In genomic region chr15:71155534-71155933, GRCh38 we compare ENCODE assay signal across 14 cellular contexts. TPM values are rescaled to one million over a fixed set of nuclear protein-coding genes. Genes with fewer than 3 reads are reported as not detected.
DNase-seq lines count a peak whose midpoint lies in the region; ATAC-seq and TF ChIP-seq lines count a peak whose summit lies in the region.
"Had no signal": no experiment of that assay in that cellular context is flagged by ENCODE, and none has a peak within 500 bp of the region (broad histone marks: within the 10 kb centered on the region; RNA-seq: fewer than 3 reads in every experiment).

No MANE protein-coding gene starts in this region.

- H2BK120ac ChIP-seq in IMR-90 (ENCODE audit: low read depth, low read length) = no peak overlapping the region

- H3K79me1 ChIP-seq in IMR-90 (ENCODE audit: low read depth in 1 of 2, low read length in 2 of 2) = peaks cover 2 to 35% of the 10 kb centered on the region in 2 experiments; a peak in 2 of 4 replicates

- no peak overlapping the region for H2BK15ac ChIP-seq in IMR-90 (ENCODE audit: low read depth, low read length)

- ATAC-seq in heart right ventricle (no peak), IMR-90 (ENCODE audit: low read depth) (no peak), left lobe of liver (peak; percentile 39), GM18517 (IDR thresholded peaks at IDR 0.05; ENCODE audit: unreplicated experiment) (no peak)
- ATAC-seq: GM23338, HCT116 had no signal

- no peak overlapping the region for H4K91ac ChIP-seq in IMR-90 (ENCODE audit: insufficient read depth, low read depth, low read length)

- BruUV-seq in IMR-90 (replicated peaks; lab: Mats Ljungman, UMichigan) = no TSS peak

- H3K36me3 ChIP-seq in heart right ventricle (peaks cover 0 to 14% (median 0%) of the 10 kb centered on the region in 9 donors), IMR-90 (ENCODE audit: control insufficient read depth, insufficient read depth, low read length) (peaks cover 23% of the 10 kb centered on the region)

- no peak overlapping the region for H3K18ac ChIP-seq in IMR-90 (ENCODE audit: low read depth, low read length)

- dilution Hi-C loops in IMR-90 (cut with HindIII; ENCODE audit: low sequenced_read_pairs, unreplicated experiment) = no loop called here

- intact Hi-C loops in heart right ventricle (cut with DNase I) = no loop called here
- intact Hi-C loops in cardiac septum (cut with DNase I) = no loop called here
- intact Hi-C loops in IMR-90 (cut with micrococcal nuclease) = no loop called here

- no peak overlapping the region for H3K14ac ChIP-seq in IMR-90 (replicated peaks; ENCODE audit: low read depth, low read length)

- no peaks in the 10 kb centered on the region for H3K9me3 ChIP-seq in heart right ventricle
- H3K9me3 ChIP-seq in IMR-90 (ENCODE audit: control insufficient read depth, insufficient read depth, low read length) = no peaks in the 10 kb centered on the region
- H3K9me3 ChIP-seq: Caco-2 had no signal

- TF ChIP-seq CTCF in heart right ventricle (IDR thresholded peaks at IDR 0.05) = no peak
- no peak for TF ChIP-seq CTCF in IMR-90 (conservative IDR thresholded peaks at IDR 0.05; ENCODE audit: low read depth, low read length)

- H3K23ac ChIP-seq in IMR-90 (ENCODE audit: low read depth, low read length) = no peak overlapping the region

- no peaks in the 10 kb centered on the region for H3K27me3 ChIP-seq in heart right ventricle
- H3K27me3 ChIP-seq in IMR-90 (ENCODE audit: control insufficient read depth, insufficient read depth, low read length) = no peaks in the 10 kb centered on the region

- H2AK9ac ChIP-seq in IMR-90 (replicated peaks; ENCODE audit: low read depth, low read length, poor library complexity) = peak overlapping the region; percentile 51

- H2AK5ac ChIP-seq in IMR-90 (ENCODE audit: low read depth, low read length) = no peak overlapping the region

- H3K9me1 ChIP-seq in IMR-90 (ENCODE audit: insufficient read depth, low read length) = peaks cover 17% of the 10 kb centered on the region

- no peak overlapping the region for H3K9ac ChIP-seq in IMR-90 (ENCODE audit: low read depth, low read length)

- H3K4me3 ChIP-seq in heart right ventricle (no peak overlapping the region), IMR-90 (ENCODE audit: insufficient read depth, low read depth, low read length) (no peak overlapping the region)
- H3K4me3 ChIP-seq: GM23338 had no signal

- H3K4me2 ChIP-seq in IMR-90 (ENCODE audit: low read depth, low read length) = no peak overlapping the region
- H3K4me2 ChIP-seq: GM23338 had no signal

- TF ChIP-seq RAD21 in IMR-90 (IDR thresholded peaks at IDR 0.05; ENCODE audit: low read length) = no peak

- no peak overlapping the region for H4K8ac ChIP-seq in IMR-90 (ENCODE audit: low read depth in 2 of 2, low read length in 2 of 2)

- no peak overlapping the region for H3K56ac ChIP-seq in IMR-90 (ENCODE audit: extremely low read depth, insufficient read depth, low read length)

- peaks cover 10% of the 10 kb centered on the region; the same call in 1 of the 2 replicates for H4K20me1 ChIP-seq in IMR-90 (ENCODE audit: insufficient read depth, low read length)

- TF ChIP-seq POLR2A in IMR-90 (IDR thresholded peaks at IDR 0.05; ENCODE audit: low read depth, low read length) = no peak

- no peak overlapping the region for H3K4ac ChIP-seq in IMR-90 (ENCODE audit: low read depth, low read length)

- H2BK20ac ChIP-seq in IMR-90 (ENCODE audit: low read depth, low read length) = no peak overlapping the region

- 56 to 77% methylated on average over 2 of the region's 2 CpGs for WGBS in heart right ventricle, 2 donors
- no CpG with 5 or more reads among the region's 2 CpGs for WGBS in IMR-90 (ENCODE audit: extremely low coverage in 2 of 2, insufficient read length in 1 of 2), 2 experiments

- H3K4me1 ChIP-seq in heart right ventricle = peaks cover 0 to 45% (median 19%) of the 10 kb centered on the region in 9 donors
- peaks cover 14% of the 10 kb centered on the region for H3K4me1 ChIP-seq in IMR-90 (ENCODE audit: control insufficient read depth, insufficient read depth, low read length)
- H3K4me1 ChIP-seq: Caco-2 had no signal

- H3K27ac ChIP-seq in heart right ventricle (peak overlapping the region in 7 of 10 donors; percentile 10 to 61 (median 46)), IMR-90 (ENCODE audit: insufficient read depth, low read length) (no peak overlapping the region)

- H2AFZ ChIP-seq in IMR-90 (replicated peaks; ENCODE audit: low read length, poor library complexity) = no peak overlapping the region
- H2AFZ ChIP-seq: GM23338 had no signal

- H2BK5ac ChIP-seq in IMR-90 (ENCODE audit: low read depth, low read length, poor library complexity, severe bottlenecking) = no peak overlapping the region

- POLR2A ChIA-PET in IMR-90 (lab: Charles Lee; ENCODE audit: unreplicated experiment) = no interaction called here

- in situ Hi-C loops in IMR-90 (cut with MboI; ENCODE audit: low sequenced_read_pairs) = no loop called here

- no peak overlapping the region for H4K5ac ChIP-seq in IMR-90 (ENCODE audit: low read depth, low read length)

- no peak for DNase-seq in heart right ventricle
- no peak for DNase-seq in cardiac septum (ENCODE audit: low spot score)
- DNase-seq in CMK (ENCODE audit: low read depth) = peak; percentile 14
- DNase-seq in IMR-90 = no peak
- no peak for DNase-seq in left lobe of liver (ENCODE audit: low spot score)
- DNase-seq: C1 segment of cervical spinal cord; Caco-2; CD4-positive, alpha-beta memory T cell; DMS153; DND-41; H9 had no signal

- CTCF ChIA-PET in IMR-90 (lab: Yijun Ruan, JAX) = no interaction called here

TF ChIP-seq in IMR-90, 13 proteins besides CTCF, POLR2A, EP300 and RAD21:
- no peak for TF ChIP-seq RFX5 (IDR thresholded peaks at IDR 0.05; ENCODE audit: low read depth, low read length)
- no peak for TF ChIP-seq MAZ (IDR thresholded peaks at IDR 0.05; ENCODE audit: borderline replicate concordance, low read depth, low read length)
- no peak for TF ChIP-seq USF2 (IDR thresholded peaks at IDR 0.05; ENCODE audit: low read depth, low read length)
- no peak for TF ChIP-seq FOS (IDR thresholded peaks at IDR 0.05; ENCODE audit: low read depth, low read length)
- no peak for TF ChIP-seq NFE2L2 (IDR thresholded peaks at IDR 0.05; ENCODE audit: low read depth, low read length)
- no peak for TF ChIP-seq MXI1 (IDR thresholded peaks at IDR 0.05; ENCODE audit: borderline replicate concordance, low read depth, low read length)
- no peak for TF ChIP-seq SMC3 (IDR thresholded peaks at IDR 0.05; ENCODE audit: low read depth, low read length)
- TF ChIP-seq CEBPB (IDR thresholded peaks at IDR 0.05; ENCODE audit: low read depth, low read length) = no peak
- no peak for TF ChIP-seq ELK1 (IDR thresholded peaks at IDR 0.05; ENCODE audit: borderline replicate concordance, low read depth, low read length)
- TF ChIP-seq CHD1 (IDR thresholded peaks at IDR 0.05; ENCODE audit: low read depth, low read length) = no peak
- no peak for TF ChIP-seq MAFK (IDR thresholded peaks at IDR 0.05; ENCODE audit: low read depth, low read length)
- TF ChIP-seq RCOR1 (IDR thresholded peaks at IDR 0.05; ENCODE audit: insufficient replicate concordance, low read length) = no peak
- no peak for TF ChIP-seq BHLHE40 (IDR thresholded peaks at IDR 0.05; ENCODE audit: low read depth, low read length)

RNA-seq across cellular contexts. Expression of gene THSD4, which starts 40.3 kb away (rescaled TPM):
- total RNA-seq in heart right ventricle (100 to 1,000 TPM in 8 of 10 donors, 10 to 100 TPM in 2; 72.3 to 212 (median 170) TPM), cardiac septum (116 TPM), IMR-90 (2012; rRNA removed) (25.5 and 31.1 TPM in 2 replicates), left lobe of liver (19.5 TPM)
- polyA plus RNA-seq in heart right ventricle (10 to 100 TPM; 20.8 to 29.4 TPM), IMR-90 (2012; rRNA removed) (30.5 and 31.1 TPM in 2 replicates)
- 21.7 and 44.3 TPM in 2 replicates for polyA plus RNA-seq in IMR-90 (2012; cell fraction: cytosol; rRNA removed)
- 38.0 and 45.5 TPM in 2 replicates for polyA plus RNA-seq in IMR-90 (2012; cell fraction: nucleus; rRNA removed; ENCODE audit: low replicate concordance)
- total RNA-seq: CD4-positive, alpha-beta memory T cell had no signal
- polyA plus RNA-seq: CD4-positive, alpha-beta memory T cell had no signal
